ENCODE assay signal across 16 cellular contexts in the genomic region with DNA sequence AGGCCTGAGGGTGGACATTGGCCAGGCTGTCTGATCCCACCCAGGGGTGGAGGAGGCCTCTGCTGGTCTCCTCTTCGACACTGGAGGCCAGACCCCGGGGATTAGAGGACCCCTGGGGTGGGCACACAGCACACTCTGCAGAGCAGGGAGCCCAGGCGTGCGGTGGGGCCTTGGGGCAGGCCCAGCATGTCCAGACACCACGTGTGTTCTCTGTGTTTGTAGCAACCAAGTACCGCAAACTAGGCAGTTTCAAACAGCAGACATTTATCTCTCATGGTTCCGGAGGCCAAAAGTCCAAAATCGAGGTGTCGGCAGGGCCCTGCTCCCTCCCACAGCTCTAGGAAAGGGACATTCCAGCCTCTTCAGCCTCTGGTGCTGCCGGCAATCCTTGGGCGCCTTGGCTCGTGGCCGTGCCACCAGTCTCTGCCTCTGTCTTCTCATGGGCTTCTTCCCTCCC. TPM values are rescaled to one million over a fixed set of nuclear protein-coding genes. Genes with fewer than 3 reads are reported as not detected.
DNase-seq lines count a peak whose midpoint lies in the region; ATAC-seq, FAIRE-seq and TF ChIP-seq lines count a peak whose summit lies in the region.
"Had no signal": no experiment of that assay in that cellular context is flagged by ENCODE, and none has a peak within 500 bp of the region (broad histone marks: within the 10 kb centered on the region; RNA-seq: fewer than 3 reads in every experiment).

No MANE protein-coding gene starts in this region.

- H3K9me3 Mint-ChIP-seq in MCF 10A (ENCODE audit: unreplicated experiment) (no peaks in the 10 kb centered on the region), WTC11 (no peaks in the 10 kb centered on the region)
- H3K9me3 Mint-ChIP-seq in stimulated activated naive CD8-positive, alpha-beta T cell treated with anti-CD3 and anti-CD28 coated beads, Interleukin-15, amount 100 ng/mL, for 72 hours = no peaks in the 10 kb centered on the region

- H3K4me3 ChIP-seq in breast epithelium (no peak overlapping the region), mesendoderm (ENCODE audit: low read length) (no peak overlapping the region)
- H3K4me3 ChIP-seq: body of pancreas, lung, ovary had no signal

- H3K4ac ChIP-seq in mesendoderm (ENCODE audit: low read depth, low read length) = no peak overlapping the region

- TF ChIP-seq POLR2A in breast epithelium (IDR thresholded peaks at IDR 0.05) = no peak

- no peak overlapping the region for H2BK5ac ChIP-seq in mesendoderm (ENCODE audit: low read length)

- no peak for DNase-seq in MCF 10A (ENCODE audit: unreplicated experiment)
- DNase-seq in breast epithelium (ENCODE audit: low spot score in 2 of 2) = no peak
- DNase-seq in WTC11 (ENCODE audit: low spot score) = no peak
- no peak for DNase-seq in mesendoderm
- DNase-seq in stimulated activated naive CD8-positive, alpha-beta T cell treated with anti-CD3 and anti-CD28 coated beads, Interleukin-15, amount 100 ng/mL, for 72 hours = no peak
- no peak for DNase-seq in iPS-NIHi7 (ENCODE audit: extremely low spot score)
- no peak for DNase-seq in ACHN
- no peak for DNase-seq in frontal cortex (ENCODE audit: low spot score in 2 of 2)
- DNase-seq: body of pancreas; effector CD8-positive, alpha-beta T cell; NCI-H146; OCI-M1; substantia nigra had no signal

- no peak overlapping the region for H3K4me2 ChIP-seq in mesendoderm (ENCODE audit: low read length)

- H2AK5ac ChIP-seq in mesendoderm (ENCODE audit: low read length) = no peak overlapping the region

- H3K79me1 ChIP-seq in mesendoderm (ENCODE audit: low read length) = no peaks in the 10 kb centered on the region

- no peak for ATAC-seq in WTC11
- peak; percentile 5 for ATAC-seq in stimulated activated naive CD8-positive, alpha-beta T cell treated with anti-CD3 and anti-CD28 coated beads, Interleukin-15, amount 100 ng/mL, for 72 hours
- ATAC-seq: body of pancreas had no signal

- H3K4me1 Mint-ChIP-seq in MCF 10A (ENCODE audit: insufficient read depth, unreplicated experiment) = no peaks in the 10 kb centered on the region
- peaks cover 3% of the 10 kb centered on the region; the same call in 1 of the 2 replicates for H3K4me1 Mint-ChIP-seq in WTC11
- H3K4me1 Mint-ChIP-seq in stimulated activated naive CD8-positive, alpha-beta T cell treated with anti-CD3 and anti-CD28 coated beads, Interleukin-15, amount 100 ng/mL, for 72 hours = peaks cover 18% of the 10 kb centered on the region

- H4K8ac ChIP-seq in mesendoderm (ENCODE audit: low read depth, low read length) = no peak overlapping the region

- in situ Hi-C loops in ACHN (cut with HindIII; ENCODE audit: low pct_ligation_motif_present, low pct_unique_long_range_greater_than_20kb, low sequenced_read_pairs) = no loop called here

- H3K27ac Mint-ChIP-seq in MCF 10A (ENCODE audit: low read depth, unreplicated experiment) (no peak overlapping the region), WTC11 (no peak overlapping the region)
- H3K27ac Mint-ChIP-seq in stimulated activated naive CD8-positive, alpha-beta T cell treated with anti-CD3 and anti-CD28 coated beads, Interleukin-15, amount 100 ng/mL, for 72 hours = no peak overlapping the region

- peak overlapping the region; percentile 19 for H3K4me3 Mint-ChIP-seq in MCF 10A (ENCODE audit: unreplicated experiment)
- H3K4me3 Mint-ChIP-seq in WTC11 = peak overlapping the region; percentile 80; the same call in 1 of the 2 replicates
- H3K4me3 Mint-ChIP-seq in stimulated activated naive CD8-positive, alpha-beta T cell treated with anti-CD3 and anti-CD28 coated beads, Interleukin-15, amount 100 ng/mL, for 72 hours = peak overlapping the region in 1 of 2 donors; percentile 36

- H3K27me3 ChIP-seq in breast epithelium (no peaks in the 10 kb centered on the region), mesendoderm (ENCODE audit: insufficient read depth, low read length, poor library complexity) (peaks cover 9% of the 10 kb centered on the region)
- H3K27me3 ChIP-seq: ovary had no signal

- TF ChIP-seq CTCF in MCF 10A (IDR thresholded peaks at IDR 0.05; ENCODE audit: unreplicated experiment) (no peak), breast epithelium (IDR thresholded peaks at IDR 0.05) (no peak), WTC11 (IDR thresholded peaks at IDR 0.05) (no peak)

- H4K5ac ChIP-seq in mesendoderm (ENCODE audit: low read length) = no peak overlapping the region

- H3K27ac ChIP-seq in breast epithelium (no peak overlapping the region), mesendoderm (ENCODE audit: low read depth, low read length) (no peak overlapping the region)
- H3K27ac ChIP-seq: body of pancreas, ovary had no signal

- no TSS peak for BruUV-seq in MCF 10A (replicated peaks; lab: Mats Ljungman, UMichigan)

- H3K18ac ChIP-seq in mesendoderm (ENCODE audit: low read length) = no peak overlapping the region

- H2BK15ac ChIP-seq in mesendoderm (replicated peaks; ENCODE audit: low read depth) = no peak overlapping the region

- H3K56ac ChIP-seq in mesendoderm (ENCODE audit: low read length) = peak overlapping the region; percentile 15

- H3K27me3 Mint-ChIP-seq in MCF 10A (ENCODE audit: insufficient read depth, unreplicated experiment) (peaks cover 18% of the 10 kb centered on the region), WTC11 (ENCODE audit: low read depth) (peaks cover 25% of the 10 kb centered on the region)
- H3K27me3 Mint-ChIP-seq in stimulated activated naive CD8-positive, alpha-beta T cell treated with anti-CD3 and anti-CD28 coated beads, Interleukin-15, amount 100 ng/mL, for 72 hours = peaks cover 66% of the 10 kb centered on the region

- no peak overlapping the region for H3K23ac ChIP-seq in mesendoderm (ENCODE audit: low read length)

- POLR2A ChIA-PET in MCF 10A (lab: Yijun Ruan, JAX) = no interaction called here
- POLR2A ChIA-PET in WTC11 (lab: Charles Lee) = no interaction called here

- CTCF ChIA-PET in MCF 10A (lab: Yijun Ruan, JAX) = interaction anchor here (0.6 kb wide), 1 partner anchor 179 kb away, joined by 4 read pairs; no protein-coding TSS in a partner anchor
- CTCF ChIA-PET in WTC11 (lab: Charles Lee) = interaction anchor here (0.7 to 1.3 kb wide), 2 partner anchors 23 kb away, joined by 3 to 8 read pairs; no protein-coding TSS in a partner anchor

- H3K4me1 ChIP-seq in breast epithelium (no peaks in the 10 kb centered on the region), mesendoderm (ENCODE audit: control insufficient read depth, low read depth, low read length) (no peaks in the 10 kb centered on the region)

- H3K79me2 ChIP-seq in mesendoderm (ENCODE audit: control insufficient read depth, insufficient read depth, low read length) = no peaks in the 10 kb centered on the region

- H3K36me3 ChIP-seq in breast epithelium = no peaks in the 10 kb centered on the region
- H3K36me3 ChIP-seq in mesendoderm (ENCODE audit: control insufficient read depth, insufficient read depth, low read length) = no peaks in the 10 kb centered on the region
- H3K36me3 ChIP-seq: ovary had no signal

- no peaks in the 10 kb centered on the region for H3K9me3 ChIP-seq in breast epithelium
- H3K9me3 ChIP-seq: body of pancreas, ovary had no signal

- no peak overlapping the region for H3K9ac ChIP-seq in mesendoderm (ENCODE audit: low read length)

- no peak overlapping the region for H2BK120ac ChIP-seq in mesendoderm (ENCODE audit: low read depth, low read length)

- H3K36me3 Mint-ChIP-seq in MCF 10A (ENCODE audit: insufficient read depth, unreplicated experiment) (peaks cover 6% of the 10 kb centered on the region), WTC11 (no peaks in the 10 kb centered on the region)

- intact Hi-C loops in MCF 10A (cut with micrococcal nuclease) (no loop called here), breast epithelium (cut with DNase I; ENCODE audit: low total_unique reads) (no loop called here)

- FAIRE-seq in frontal cortex (lab: Jason Lieb, UNC) = no peak
- FAIRE-seq: GM12891 had no signal

- no CpG with 5 or more reads among the region's 13 CpGs for WGBS in mesendoderm (ENCODE audit: extremely low coverage, insufficient coverage, low lambda C conversion rate)

TF ChIP-seq in WTC11, 78 proteins besides CTCF, POLR2A, EP300 and RAD21:
- TF ChIP-seq ETV6 (CRISPR knock-in tag; IDR thresholded peaks at IDR 0.05) (no peak), ZNF423 (CRISPR knock-in tag; IDR thresholded peaks at IDR 0.05) (0 out of 2 replicates have a peak, but pooled peaks have one; percentile 36)
TF ChIP-seq in WTC11: peak in this region for 1.

RNA-seq across cellular contexts. Expression of a gene that starts 1.5 kb away (rescaled TPM):
- total RNA-seq in MCF 10A (2022) = 0.77 and 2.7 TPM in 2 replicates
- 1 to 10 TPM in 2 of 3 donors, under 1 TPM in 1; 0.64 to 2.0 (median 1.8) TPM for total RNA-seq in breast epithelium
- total RNA-seq in WTC11 (2021) = 10.2 to 10.7 TPM (median 10.3 TPM) in 3 replicates
- polyA plus RNA-seq in mesendoderm (2013, experiment 1 of 2) = 1.1 TPM
- 1.1 TPM for polyA plus RNA-seq in mesendoderm (2013, experiment 2 of 2)
- total RNA-seq in frontal cortex = 2.0 TPM

RNA-seq across cellular contexts. Expression of a gene that starts 13.7 kb away (rescaled TPM):
- total RNA-seq in MCF 10A (2022) = 60.6 and 63.8 TPM in 2 replicates
- total RNA-seq in breast epithelium = 10 to 100 TPM; 17.3 to 35.7 (median 28.2) TPM
- total RNA-seq in WTC11 (2021) = 79.9 to 90.4 TPM (median 81.3 TPM) in 3 replicates
- polyA plus RNA-seq in mesendoderm (2013, experiment 1 of 2) = 34.7 TPM
- polyA plus RNA-seq in mesendoderm (2013, experiment 2 of 2) = 35.7 TPM
- total RNA-seq in frontal cortex = 4.9 TPM

RNA-seq across cellular contexts. Expression of a gene that starts 28.8 kb away (rescaled TPM):
- 16.1 and 21.9 TPM in 2 replicates for total RNA-seq in MCF 10A (2022)
- total RNA-seq in breast epithelium = 10 to 100 TPM; 24.3 to 32.3 (median 31.8) TPM
- total RNA-seq in WTC11 (2021) = 27.0 to 29.8 TPM (median 28.8 TPM) in 3 replicates
- polyA plus RNA-seq in mesendoderm (2013, experiment 1 of 2) = 8.4 TPM
- 8.9 TPM for polyA plus RNA-seq in mesendoderm (2013, experiment 2 of 2)
- total RNA-seq in frontal cortex = 6.1 TPM
